Comparison of ENCODE assay signal across 11 cellular contexts in the genomic region with DNA sequence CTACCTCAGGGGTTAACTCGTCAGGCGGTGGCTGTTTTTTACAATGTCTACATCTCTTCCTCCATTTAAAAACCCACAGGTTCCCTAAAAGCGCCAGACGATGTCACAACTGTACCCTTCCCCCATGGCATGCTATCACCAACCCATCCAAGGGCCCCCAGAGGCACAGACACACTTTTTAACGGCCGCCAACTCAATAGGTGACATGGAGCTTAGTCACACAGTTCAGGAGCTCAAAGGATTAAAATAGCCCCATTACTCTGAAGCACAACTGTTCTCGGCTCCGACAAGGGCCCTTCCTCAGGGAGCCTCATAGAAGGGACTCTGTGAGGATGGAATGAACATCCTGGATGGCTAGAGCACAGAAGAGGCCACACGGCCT. TPM values are rescaled to one million over a fixed set of nuclear protein-coding genes. Genes with fewer than 3 reads are reported as not detected.
DNase-seq lines count a peak whose midpoint lies in the region; ATAC-seq and TF ChIP-seq lines count a peak whose summit lies in the region.
"Had no signal": no experiment of that assay in that cellular context is flagged by ENCODE, and none has a peak within 500 bp of the region (broad histone marks: within the 10 kb centered on the region; RNA-seq: fewer than 3 reads in every experiment).

No MANE protein-coding gene starts in this region.

- no peaks in the 10 kb centered on the region for H4K20me1 ChIP-seq in OCI-LY7 (ENCODE audit: insufficient read depth, low read length)

- H3K27me3 Mint-ChIP-seq in CD4-positive, CD25-positive, alpha-beta regulatory T cell: no peaks in the 10 kb centered on the region

- no peaks in the 10 kb centered on the region for H3K36me3 ChIP-seq in CD4-positive, CD25-positive, alpha-beta regulatory T cell (ENCODE audit: control insufficient read depth, insufficient read depth, low read length)
- H3K36me3 ChIP-seq in OCI-LY7 (ENCODE audit: insufficient read depth, low read length) (peaks cover 37% of the 10 kb centered on the region), left lung (no peaks in the 10 kb centered on the region), ovary (no peaks in the 10 kb centered on the region)

- no peak overlapping the region for H2AFZ ChIP-seq in OCI-LY7 (ENCODE audit: low read length)

- no peaks in the 10 kb centered on the region for H3K27me3 ChIP-seq in CD4-positive, CD25-positive, alpha-beta regulatory T cell (ENCODE audit: control insufficient read depth, insufficient read depth, low read length)
- H3K27me3 ChIP-seq in left lung: no peaks in the 10 kb centered on the region
- no peaks in the 10 kb centered on the region for H3K27me3 ChIP-seq in ovary

- no peak for TF ChIP-seq EP300 in ovary (IDR thresholded peaks at IDR 0.05)

- DNase-seq in CD4-positive, CD25-positive, alpha-beta regulatory T cell: no peak
- DNase-seq in OCI-LY7 (ENCODE audit: low spot score) (no peak), left lung (no peak), ovary (no peak)
- no peak for DNase-seq in activated CD8-positive, alpha-beta memory T cell treated with anti-CD3 and anti-CD28 coated beads, Interleukin-2, amount 50 U/mL, for 48 hours
- DNase-seq: MM.1S had no signal

- no peaks in the 10 kb centered on the region for H3K9me2 ChIP-seq in OCI-LY7 (ENCODE audit: insufficient read depth, low read length)

- H3K4me1 Mint-ChIP-seq in CD4-positive, CD25-positive, alpha-beta regulatory T cell: peaks cover 9 to 39% (median 23%) of the 10 kb centered on the region in 4 donors

- TF ChIP-seq POLR2A in ovary (IDR thresholded peaks at IDR 0.05): no peak

- 68 to 79% (median 73%) methylated on average over 9 of the region's 9 CpGs for WGBS in ovary, 3 donors

- no peaks in the 10 kb centered on the region for H3K9me3 Mint-ChIP-seq in CD4-positive, CD25-positive, alpha-beta regulatory T cell

- H3K27ac ChIP-seq in CD4-positive, CD25-positive, alpha-beta regulatory T cell (ENCODE audit: insufficient read depth, low read length, poor library complexity, severe bottlenecking): no peak overlapping the region
- H3K27ac ChIP-seq in OCI-LY7 (ENCODE audit: low read depth, low read length, poor library complexity, severe bottlenecking) (peak overlapping the region; percentile 37), left lung (peak overlapping the region in 1 of 2 donors; percentile 74), ovary (no peak overlapping the region)
- H3K27ac ChIP-seq: VCaP had no signal

- H3K4me3 ChIP-seq in CD4-positive, CD25-positive, alpha-beta regulatory T cell (ENCODE audit: low read depth, low read length): no peak overlapping the region
- peak overlapping the region; percentile 32 for H3K4me3 ChIP-seq in OCI-LY7 (ENCODE audit: low read depth, low read length, poor library complexity, severe bottlenecking)
- H3K4me3 ChIP-seq in left lung: no peak overlapping the region
- H3K4me3 ChIP-seq in ovary: no peak overlapping the region

- TF ChIP-seq CTCF in OCI-LY7 (conservative IDR thresholded peaks at IDR 0.05; ENCODE audit: low read length) (no peak), left lung (IDR thresholded peaks at IDR 0.05) (no peak), ovary (IDR thresholded peaks at IDR 0.05) (no peak)

- no peaks in the 10 kb centered on the region for H3K36me3 Mint-ChIP-seq in CD4-positive, CD25-positive, alpha-beta regulatory T cell

- H3K79me2 ChIP-seq in OCI-LY7 (ENCODE audit: insufficient read depth, low read depth, low read length): peaks cover 55% of the 10 kb centered on the region; the same call in 1 of the 2 replicates

- H3K4me2 ChIP-seq in OCI-LY7 (ENCODE audit: low read length): peak overlapping the region; percentile 58

- H3K27ac Mint-ChIP-seq in CD4-positive, CD25-positive, alpha-beta regulatory T cell: peak overlapping the region in 2 of 3 donors; percentile 31 to 56
- H3K27ac Mint-ChIP-seq: brain had no signal

- H3K4me1 ChIP-seq in CD4-positive, CD25-positive, alpha-beta regulatory T cell (ENCODE audit: control insufficient read depth, insufficient read depth, low read length, poor library complexity, severe bottlenecking): no peaks in the 10 kb centered on the region
- H3K4me1 ChIP-seq in OCI-LY7 (ENCODE audit: insufficient read depth, low read length, poor library complexity, severe bottlenecking) (peaks cover 53% of the 10 kb centered on the region), left lung (peaks cover 0 to 19% of the 10 kb centered on the region in 2 donors), ovary (ENCODE audit: insufficient read depth) (no peaks in the 10 kb centered on the region)

- H3K9me3 ChIP-seq in CD4-positive, CD25-positive, alpha-beta regulatory T cell (ENCODE audit: control insufficient read depth in 2 of 2, low read length in 2 of 2): no peaks in the 10 kb centered on the region
- H3K9me3 ChIP-seq in OCI-LY7 (ENCODE audit: low read length) (peaks cover 10% of the 10 kb centered on the region; the same call in 1 of the 2 replicates), left lung (no peaks in the 10 kb centered on the region), ovary (no peaks in the 10 kb centered on the region)

- H3K4me3 Mint-ChIP-seq in CD4-positive, CD25-positive, alpha-beta regulatory T cell: no peak overlapping the region
- H3K4me3 Mint-ChIP-seq: brain had no signal

- no peak for ATAC-seq in CD4-positive, CD25-positive, alpha-beta regulatory T cell (ENCODE audit: low read depth in 2 of 2)
- ATAC-seq in GM21529 (IDR thresholded peaks at IDR 0.05; ENCODE audit: unreplicated experiment) (peak; percentile 34), left lung (peak; percentile 44), HG02938 (IDR thresholded peaks at IDR 0.05; ENCODE audit: unreplicated experiment) (no peak), HG02588 (IDR thresholded peaks at IDR 0.05; ENCODE audit: unreplicated experiment) (no peak)

- BruUV-seq in OCI-LY7 (replicated peaks; lab: Mats Ljungman, UMichigan): no TSS peak

- CTCF ChIA-PET in OCI-LY7 (lab: Charles Lee; ENCODE audit: unreplicated experiment): no interaction called here

- intact Hi-C loops in OCI-LY7 (cut with micrococcal nuclease; ENCODE audit: unreplicated experiment): no loop called here
- intact Hi-C loops in left lung (cut with DNase I): no loop called here
- intact Hi-C loops in ovary (cut with DNase I): no loop called here

- POLR2A ChIA-PET in OCI-LY7 (lab: Charles Lee): interaction anchor here (1.5 kb wide), 1 partner anchor 131 kb away, joined by 3 read pairs; no protein-coding TSS in a partner anchor

RNA-seq across cellular contexts. Expression of a gene that starts 12.4 kb away (rescaled TPM):
- total RNA-seq in CD4-positive, CD25-positive, alpha-beta regulatory T cell: 169 TPM
- polyA plus RNA-seq in CD4-positive, CD25-positive, alpha-beta regulatory T cell: 100 to 1,000 TPM; 161 to 185 (median 176) TPM
- total RNA-seq in OCI-LY7 (2014; rRNA removed; shearing (Covaris generic)): 26.1 and 54.6 TPM in 2 replicates
- total RNA-seq in OCI-LY7 (2022): 82.4 and 90.3 TPM in 2 replicates
- total RNA-seq in left lung: 10 to 100 TPM; 46.4 to 47.3 TPM
- total RNA-seq in ovary: 10 to 100 TPM in 3 of 7 donors, 1 to 10 TPM in 4; 4.9 to 16.6 (median 9.8) TPM
- 10 to 100 TPM in 1 of 2 donors, 1 to 10 TPM in 1; 8.3 to 43.7 TPM for polyA plus RNA-seq in ovary

Comparison
In these comparisons a context has a peak if more than half of its experiments do, and no peak if none do; other contexts are left out.
1. ATAC-seq: peak in GM21529 (single experiment) and left lung (single experiment); none in CD4-positive, CD25-positive, alpha-beta regulatory T cell (0 of 2), HG02938 (single experiment) and HG02588 (single experiment).